Comparison of ENCODE assay signal across 1 cellular context in the genomic region with DNA sequence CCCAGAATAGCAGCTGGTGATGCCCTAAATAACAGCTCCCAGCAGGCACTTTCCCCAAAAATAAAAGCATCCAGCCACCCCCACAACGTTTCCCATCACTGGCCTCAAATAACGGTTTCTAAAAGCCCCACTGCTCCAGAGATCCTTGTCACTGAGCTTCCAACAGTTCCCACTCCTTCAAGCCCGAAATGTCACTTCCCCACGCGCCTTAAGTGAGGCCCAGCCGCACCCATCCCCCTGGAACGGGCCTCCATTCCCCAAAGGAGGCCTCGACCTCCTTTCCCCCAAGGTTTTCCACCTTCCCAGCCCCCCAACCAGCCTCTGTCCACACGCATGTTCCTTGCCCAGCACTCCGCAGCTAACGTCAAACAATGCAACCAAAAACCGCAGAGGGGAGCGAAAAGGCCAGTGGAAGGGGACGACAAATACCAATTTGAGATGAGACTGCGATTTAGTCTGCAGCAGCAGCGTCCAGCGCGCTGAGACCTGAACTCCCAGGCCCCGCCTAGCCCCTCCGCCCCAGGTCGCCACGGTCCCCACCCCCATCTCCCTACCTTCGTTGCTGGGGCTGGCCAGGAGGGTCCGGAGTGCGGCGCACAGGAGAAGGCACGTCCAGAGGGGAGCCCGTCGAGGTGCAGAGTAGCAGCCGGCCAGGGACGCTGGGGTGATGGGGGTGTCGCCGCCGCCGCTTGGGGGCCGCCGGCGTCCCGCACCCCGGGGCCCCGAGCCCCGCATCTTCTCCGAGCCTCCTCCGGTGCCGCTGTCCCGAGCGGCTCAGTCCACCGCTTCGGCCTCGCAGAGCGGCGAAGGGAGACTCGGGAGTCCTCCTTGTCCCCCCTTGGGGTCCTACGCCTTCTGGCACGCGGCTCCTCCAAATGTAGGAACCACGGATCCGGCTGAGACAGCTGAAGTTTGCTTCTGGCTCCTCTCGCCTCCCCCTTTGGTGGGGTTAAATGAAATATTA.
TF ChIP-seq lines count a peak whose summit lies in the region.

No MANE protein-coding gene starts in this region.

TF ChIP-seq in HEK293, 187 proteins besides CTCF, POLR2A, EP300 and RAD21 (continued from another document):
- TF ChIP-seq MZF1 (tag by site-specific recombination; IDR thresholded peaks at IDR 0.05; ENCODE audit: borderline replicate concordance) (peak; percentile 23; the same call in 1 of the 2 replicates), ZNF664 (tag by site-specific recombination; IDR thresholded peaks at IDR 0.05) (no peak), IKZF3 (tag by site-specific recombination; IDR thresholded peaks at IDR 0.05) (no peak), SCRT2 (tag by site-specific recombination; IDR thresholded peaks at IDR 0.05) (no peak), ZNF555 (tag by site-specific recombination; conservative IDR thresholded peaks at IDR 0.05) (no peak), ZNF488 (tag by site-specific recombination; IDR thresholded peaks at IDR 0.05) (no peak), GLIS2 (tag by site-specific recombination; IDR thresholded peaks at IDR 0.05) (0 out of 2 replicates have a peak, but pooled peaks have one; percentile 21), ZNF785 (tag by site-specific recombination; IDR thresholded peaks at IDR 0.05) (no peak), ZNF416 (tag by site-specific recombination; IDR thresholded peaks at IDR 0.05) (no peak), ZNF148 (tag by site-specific recombination; IDR thresholded peaks at IDR 0.05; ENCODE audit: borderline replicate concordance) (no peak), HOXA7 (CRISPR knock-in tag; IDR thresholded peaks at IDR 0.05; ENCODE audit: borderline replicate concordance) (no peak), ZNF280D (tag by site-specific recombination; IDR thresholded peaks at IDR 0.05) (no peak)
